9 cellular contexts compared by ENCODE assay signal in the genomic region with DNA sequence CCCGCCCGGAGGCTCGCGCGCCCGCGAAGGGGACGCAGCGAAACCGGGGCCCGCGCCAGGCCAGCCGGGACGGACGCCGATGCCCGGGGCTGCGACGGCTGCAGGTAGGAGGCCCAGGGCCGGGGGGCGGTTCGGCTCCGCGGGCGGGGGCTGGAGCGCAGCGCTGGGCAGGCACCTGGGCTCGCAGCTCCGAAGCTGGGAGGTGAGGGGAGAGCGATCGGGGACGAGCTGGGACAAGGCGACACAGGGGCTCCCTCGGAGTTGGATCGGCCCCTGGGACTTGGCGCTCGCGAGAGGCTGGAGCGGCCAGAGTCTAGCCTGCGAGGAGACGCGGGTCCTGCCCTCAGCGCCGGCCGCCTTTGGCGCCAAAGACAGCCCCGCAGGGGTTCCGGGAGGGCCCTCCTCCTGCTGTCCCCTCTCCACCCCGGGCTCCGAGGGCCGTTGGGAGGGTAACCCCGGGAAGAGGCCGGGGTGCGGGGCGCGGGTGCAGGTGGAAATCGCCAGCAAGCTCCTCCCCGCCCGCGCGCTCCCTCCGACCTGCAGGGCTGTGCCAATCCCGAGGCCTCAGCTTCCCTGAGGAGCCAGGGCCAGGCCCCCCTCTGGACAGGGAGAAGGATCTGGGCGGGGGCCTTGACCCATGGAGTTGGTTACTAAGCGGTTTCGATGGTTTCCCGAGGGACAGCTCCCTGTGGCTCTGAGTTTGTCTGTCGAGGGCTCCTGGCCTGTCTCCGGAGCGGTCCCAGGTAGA. TPM values are rescaled to one million over a fixed set of nuclear protein-coding genes. Genes with fewer than 3 reads are reported as not detected.
DNase-seq lines count a peak whose midpoint lies in the region; ATAC-seq, FAIRE-seq and TF ChIP-seq lines count a peak whose summit lies in the region.
"Had no signal": no experiment of that assay in that cellular context is flagged by ENCODE, and none has a peak within 500 bp of the region (broad histone marks: within the 10 kb centered on the region; RNA-seq: fewer than 3 reads in every experiment).

No MANE protein-coding gene starts in this region.

- H3K27ac ChIP-seq in A549 (peak overlapping the region in 1 of 2 experiments; percentile 69; a peak in 3 of 6 replicates), Peyer's patch (no peak overlapping the region)
- no peak overlapping the region for H3K27ac ChIP-seq in CD8-positive, alpha-beta T cell (ENCODE audit: low read depth, low read length)

- intact Hi-C loops in CD8-positive, alpha-beta T cell (cut with DNase I, micrococcal nuclease) = no loop called here

- TF ChIP-seq POLR2A in A549 (IDR thresholded peaks at IDR 0.05; ENCODE audit: low read length) = no peak
- no peak for TF ChIP-seq POLR2A in Peyer's patch (IDR thresholded peaks at IDR 0.05)

- no peaks in the 10 kb centered on the region for H3K9me3 ChIP-seq in A549
- no peaks in the 10 kb centered on the region for H3K9me3 ChIP-seq in Peyer's patch
- no peaks in the 10 kb centered on the region for H3K9me3 ChIP-seq in CD8-positive, alpha-beta T cell (ENCODE audit: low read length)

- TF ChIP-seq RAD21 in A549 (conservative IDR thresholded peaks at IDR 0.05 in 1 of 2, IDR thresholded peaks at IDR 0.05 in 1 of 2) = no peak

- no peak overlapping the region for H3K27ac Mint-ChIP-seq in CD8-positive, alpha-beta T cell
- no peak overlapping the region for H3K27ac Mint-ChIP-seq in immature natural killer cell

- CTCF ChIA-PET in A549 (lab: Yijun Ruan, JAX) = no interaction called here
- CTCF ChIA-PET in CD8-positive, alpha-beta T cell (lab: Charles Lee) = interaction anchor here (1.2 kb wide), 1 partner anchor 30 kb away, joined by 3 read pairs; no protein-coding TSS in a partner anchor

- H3K4me2 ChIP-seq in A549 = peak overlapping the region; percentile 89

- no peak for FAIRE-seq in A549 (lab: Jason Lieb, UNC)
- FAIRE-seq: endometrium had no signal

- TF ChIP-seq EP300 in A549 (IDR thresholded peaks at IDR 0.05) = no peak

- H3K36me3 Mint-ChIP-seq in CD8-positive, alpha-beta T cell = peaks cover 6% of the 10 kb centered on the region
- no peaks in the 10 kb centered on the region for H3K36me3 Mint-ChIP-seq in immature natural killer cell

- peaks cover 0 to 35% of the 10 kb centered on the region in 2 donors for H3K27me3 ChIP-seq in Peyer's patch
- peaks cover 26% of the 10 kb centered on the region for H3K27me3 ChIP-seq in CD8-positive, alpha-beta T cell (ENCODE audit: insufficient read depth, low read length)

- H3K4me1 ChIP-seq in A549 (peaks cover 11% of the 10 kb centered on the region; the same call in 2 of the 3 replicates), Peyer's patch (peaks cover 0 to 43% (median 25%) of the 10 kb centered on the region in 4 donors)
- peaks cover 38% of the 10 kb centered on the region for H3K4me1 ChIP-seq in CD8-positive, alpha-beta T cell (ENCODE audit: insufficient read depth, low read length)

- peak overlapping the region; percentile 46 for H3K4me3 ChIP-seq in A549
- peak overlapping the region; percentile 68 for H3K4me3 ChIP-seq in GM12875 (ENCODE audit: low read depth, low read length)
- H3K4me3 ChIP-seq in Peyer's patch = peak overlapping the region in 3 of 4 donors; percentile 47 to 52 (median 47)
- H3K4me3 ChIP-seq in CD8-positive, alpha-beta T cell (ENCODE audit: low read depth, low read length) = no peak overlapping the region

- POLR2A ChIA-PET in A549 (lab: Yijun Ruan, JAX) = no interaction called here
- POLR2A ChIA-PET in CD8-positive, alpha-beta T cell (lab: Charles Lee) = no interaction called here

- no peaks in the 10 kb centered on the region for H3K9me3 Mint-ChIP-seq in CD8-positive, alpha-beta T cell
- no peaks in the 10 kb centered on the region for H3K9me3 Mint-ChIP-seq in immature natural killer cell

- DNase-seq in A549 (ENCODE audit: low read depth in 1 of 2, low spot score in 1 of 2) = no peak
- DNase-seq in Peyer's patch = peak in 1 of 3 donors; percentile 51
- DNase-seq in left kidney (ENCODE audit: low read depth, low spot score) = peak; percentile 50
- DNase-seq in NCI-H1930 (lab: John Stamatoyannopoulos, UW) = no peak
- no peak for DNase-seq in CD8-positive, alpha-beta T cell
- no peak for DNase-seq in RPMI8226
- DNase-seq in immature natural killer cell = no peak

- WGBS in A549 (ENCODE audit: missing lambda C conversion rate) = no CpG with 5 or more reads among the region's 70 CpGs

- no peaks in the 10 kb centered on the region for H3K36me3 ChIP-seq in Peyer's patch
- no peaks in the 10 kb centered on the region for H3K36me3 ChIP-seq in CD8-positive, alpha-beta T cell (ENCODE audit: insufficient read depth, low read length)

- peaks cover 51% of the 10 kb centered on the region for H3K27me3 Mint-ChIP-seq in CD8-positive, alpha-beta T cell (ENCODE audit: low read depth)
- H3K27me3 Mint-ChIP-seq in immature natural killer cell (ENCODE audit: low read depth in 3 of 3) = peaks cover 14 to 21% (median 18%) of the 10 kb centered on the region in 3 donors

- TF ChIP-seq CTCF in A549 (IDR thresholded peaks at IDR 0.05) (no peak), GM12875 (IDR thresholded peaks at IDR 0.05; ENCODE audit: borderline replicate concordance, insufficient read depth, low read depth, low read length) (no peak), Peyer's patch (IDR thresholded peaks at IDR 0.05) (no peak)
- no peak for TF ChIP-seq CTCF in CD8-positive, alpha-beta T cell (IDR thresholded peaks at IDR 0.05)

- H3K4me3 Mint-ChIP-seq in CD8-positive, alpha-beta T cell = no peak overlapping the region
- H3K4me3 Mint-ChIP-seq in immature natural killer cell = no peak overlapping the region

- ATAC-seq in A549 = peak in 1 of 2 experiments; percentile 31; a peak in 4 of 6 replicates
- no peak for ATAC-seq in CD8-positive, alpha-beta T cell

- peaks cover 29% of the 10 kb centered on the region for H3K4me1 Mint-ChIP-seq in CD8-positive, alpha-beta T cell (ENCODE audit: low read depth)
- H3K4me1 Mint-ChIP-seq in immature natural killer cell = peaks cover 21 to 27% of the 10 kb centered on the region in 2 donors

TF ChIP-seq in A549, 52 proteins besides CTCF, POLR2A, EP300 and RAD21 (continues in another document):
- TF ChIP-seq ZFP36 (IDR thresholded peaks at IDR 0.05; ENCODE audit: borderline replicate concordance, partially characterized antibody) = no peak
- no peak for TF ChIP-seq NPAS2 (CRISPR knock-in tag; IDR thresholded peaks at IDR 0.05; ENCODE audit: borderline replicate concordance)
- TF ChIP-seq, protein P1, sequence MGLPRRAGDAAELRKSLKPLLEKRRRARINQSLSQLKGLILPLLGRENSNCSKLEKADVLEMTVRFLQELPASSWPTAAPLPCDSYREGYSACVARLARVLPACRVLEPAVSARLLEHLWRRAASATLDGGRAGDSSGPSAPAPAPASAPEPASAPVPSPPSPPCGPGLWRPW (IDR thresholded peaks at IDR 0.05) = no peak
- no peak for TF ChIP-seq RFX5 (IDR thresholded peaks at IDR 0.05)
- no peak for TF ChIP-seq JUN (IDR thresholded peaks at IDR 0.05)
- TF ChIP-seq CEBPB (IDR thresholded peaks at IDR 0.05) = no peak
- TF ChIP-seq TP53 (CRISPR knock-in tag; IDR thresholded peaks at IDR 0.05) = no peak
- TF ChIP-seq ESRRA (IDR thresholded peaks at IDR 0.05; ENCODE audit: borderline replicate concordance, low read length) = no peak
- TF ChIP-seq RCOR1 (IDR thresholded peaks at IDR 0.05; ENCODE audit: low read depth, low read length) = no peak

RNA-seq across cellular contexts. Expression of gene TP73, which starts 0.4 kb away (rescaled TPM):
- polyA plus RNA-seq in A549 (2011; rRNA removed) (0.01 TPM in 1 of 2 replicates, not detected in the other), A549 (2017; fragmentation: RNase III; extraction: RNeasy Plus Mini Kit Qiagen cat#74134 plus additional on column Dnase treatment) (0.09 to 0.25 TPM (median 0.16 TPM) in 3 replicates), immature natural killer cell (not detected)
- 0.11 and 0.21 TPM in 2 replicates for polyA plus RNA-seq in A549 (2012; cell fraction: cytosol; rRNA removed)
- 0.40 and 0.46 TPM in 2 replicates for polyA plus RNA-seq in A549 (2012; cell fraction: nucleus; rRNA removed)
- 0.04 TPM in 1 of 2 replicates, not detected in the other for polyA minus RNA-seq in A549 (2011; rRNA and poly(A)+ RNA removed)
- under 1 TPM in 1 of 4 donors, not detected in 3; 0.38 TPM for total RNA-seq in Peyer's patch
- not detected for total RNA-seq in CD8-positive, alpha-beta T cell

RNA-seq across cellular contexts. Expression of gene WRAP73, which starts 2.8 kb away (rescaled TPM):
- 16.1 and 18.4 TPM in 2 replicates for polyA plus RNA-seq in A549 (2011; rRNA removed)
- polyA plus RNA-seq in A549 (2012; cell fraction: cytosol; rRNA removed) = 26.9 and 35.9 TPM in 2 replicates
- 64.5 and 65.1 TPM in 2 replicates for polyA plus RNA-seq in A549 (2012; cell fraction: nucleus; rRNA removed)
- polyA plus RNA-seq in A549 (2017; fragmentation: RNase III; extraction: RNeasy Plus Mini Kit Qiagen cat#74134 plus additional on column Dnase treatment) = 12.1 to 15.4 TPM (median 12.9 TPM) in 3 replicates
- 16.7 and 26.1 TPM in 2 replicates for polyA minus RNA-seq in A549 (2011; rRNA and poly(A)+ RNA removed)
- total RNA-seq in Peyer's patch = 10 to 100 TPM; 34.3 to 71.1 (median 49.4) TPM
- 10 to 100 TPM; 23.7 to 27.5 TPM for total RNA-seq in CD8-positive, alpha-beta T cell
- polyA plus RNA-seq in immature natural killer cell = 10 to 100 TPM; 19.9 to 26.8 (median 21.1) TPM

RNA-seq across cellular contexts. Expression of gene TPRG1L, which starts 27.9 kb away (rescaled TPM):
- polyA plus RNA-seq in A549 (2011; rRNA removed) = 13.1 and 15.8 TPM in 2 replicates
- 11.4 and 14.6 TPM in 2 replicates for polyA plus RNA-seq in A549 (2012; cell fraction: cytosol; rRNA removed)
- 6.2 and 7.1 TPM in 2 replicates for polyA plus RNA-seq in A549 (2012; cell fraction: nucleus; rRNA removed)
- polyA plus RNA-seq in A549 (2017; fragmentation: RNase III; extraction: RNeasy Plus Mini Kit Qiagen cat#74134 plus additional on column Dnase treatment) = 18.4 to 20.1 TPM (median 18.7 TPM) in 3 replicates
- polyA minus RNA-seq in A549 (2011; rRNA and poly(A)+ RNA removed) = 13.8 and 18.7 TPM in 2 replicates
- total RNA-seq in Peyer's patch = 10 to 100 TPM; 16.5 to 93.9 (median 71.3) TPM
- total RNA-seq in CD8-positive, alpha-beta T cell = 10 to 100 TPM; 39.0 to 39.8 TPM
- 10 to 100 TPM; 36.2 to 43.4 (median 40.3) TPM for polyA plus RNA-seq in immature natural killer cell

RNA-seq across cellular contexts. Expression of gene MEGF6, which starts 41.4 kb away (rescaled TPM):
- 0.66 and 0.82 TPM in 2 replicates for polyA plus RNA-seq in A549 (2011; rRNA removed)
- polyA plus RNA-seq in A549 (2012; cell fraction: cytosol; rRNA removed) = 2.3 and 3.2 TPM in 2 replicates
- polyA plus RNA-seq in A549 (2012; cell fraction: nucleus; rRNA removed) = 23.8 and 39.3 TPM in 2 replicates
- polyA plus RNA-seq in A549 (2017; fragmentation: RNase III; extraction: RNeasy Plus Mini Kit Qiagen cat#74134 plus additional on column Dnase treatment) = 10.2 to 13.7 TPM (median 12.7 TPM) in 3 replicates
- polyA minus RNA-seq in A549 (2011; rRNA and poly(A)+ RNA removed) = 0.39 and 0.41 TPM in 2 replicates
- total RNA-seq in Peyer's patch = 10 to 100 TPM in 2 of 4 donors, 1 to 10 TPM in 2; 2.5 to 61.1 (median 11.1) TPM
- 10 to 100 TPM; 33.9 to 42.8 TPM for total RNA-seq in CD8-positive, alpha-beta T cell
- under 1 TPM in 1 of 3 donors, not detected in 2; 0.08 TPM for polyA plus RNA-seq in immature natural killer cell
